In genomic region chr4:152456609-152457008, GRCh38 we compare ENCODE assay signal across 25 cellular contexts.
DNase-seq lines count a peak whose midpoint lies in the region; ATAC-seq and TF ChIP-seq lines count a peak whose summit lies in the region.
"Had no signal": no experiment of that assay in that cellular context is flagged by ENCODE, and none has a peak within 500 bp of the region (broad histone marks: within the 10 kb centered on the region; RNA-seq: fewer than 3 reads in every experiment).

No MANE protein-coding gene starts in this region.

- no peak overlapping the region for H3K4me3 Mint-ChIP-seq in T-helper 17 cell
- no peak overlapping the region for H3K4me3 Mint-ChIP-seq in stimulated activated memory B cell treated with anti-CD40 and anti-IgM and Interleukin-4, amounts not matched to agents 10 μg/mL and 1 μg/mL and 100 μg/mL, for 72 hours
- H3K4me3 Mint-ChIP-seq: CD14-positive monocyte, GM23338 had no signal

- TF ChIP-seq CTCF in mammary epithelial cell (conservative IDR thresholded peaks at IDR 0.05 in 1 of 2, IDR thresholded peaks at IDR 0.05 in 1 of 2; ENCODE audit: extremely low read depth in 1 of 2, insufficient read depth in 1 of 2, low read depth in 1 of 2, low read length in 2 of 2) (no peak), breast epithelium (IDR thresholded peaks at IDR 0.05) (no peak)

- no peaks in the 10 kb centered on the region for H3K36me3 Mint-ChIP-seq in T-helper 17 cell (ENCODE audit: low read depth)
- no peaks in the 10 kb centered on the region for H3K36me3 Mint-ChIP-seq in stimulated activated memory B cell treated with anti-CD40 and anti-IgM and Interleukin-4, amounts not matched to agents 10 μg/mL and 1 μg/mL and 100 μg/mL, for 72 hours

- no TSS peak for BruUV-seq in mammary epithelial cell (replicated peaks; lab: Mats Ljungman, UMichigan)

- H3K27ac ChIP-seq in mammary epithelial cell (ENCODE audit: insufficient read depth, low read depth, low read length) (peak overlapping the region; percentile 2), breast epithelium (no peak overlapping the region)
- H3K27ac ChIP-seq: 22Rv1, HL-60 had no signal

- no peaks in the 10 kb centered on the region for H3K4me1 ChIP-seq in mammary epithelial cell (ENCODE audit: insufficient read depth, low read length)
- H3K4me1 ChIP-seq in breast epithelium: no peaks in the 10 kb centered on the region
- H3K4me1 ChIP-seq: BE2C had no signal

- ATAC-seq in T-helper 17 cell: no peak
- ATAC-seq in stimulated activated memory B cell treated with anti-CD40 and anti-IgM and Interleukin-4, amounts not matched to agents 10 μg/mL and 1 μg/mL and 100 μg/mL, for 72 hours: no peak
- ATAC-seq: GM23338, HCT116 had no signal

- peaks cover 65% of the 10 kb centered on the region for H3K79me2 ChIP-seq in mammary epithelial cell (ENCODE audit: insufficient read depth, low read length)

- peak overlapping the region; percentile 8 for H3K27ac Mint-ChIP-seq in T-helper 17 cell
- H3K27ac Mint-ChIP-seq in stimulated activated memory B cell treated with anti-CD40 and anti-IgM and Interleukin-4, amounts not matched to agents 10 μg/mL and 1 μg/mL and 100 μg/mL, for 72 hours: peak overlapping the region; percentile 3
- H3K27ac Mint-ChIP-seq: GM23338 had no signal

- H3K4me3 ChIP-seq in mammary epithelial cell (replicated peaks in 1 of 3; ENCODE audit: insufficient read depth in 1 of 3, low read depth in 2 of 3, low read length in 3 of 3) (no peak overlapping the region), breast epithelium (no peak overlapping the region)
- H3K4me3 ChIP-seq: GM23338 had no signal

- 50% methylated on average over 2 of the region's 2 CpGs for WGBS in mammary epithelial cell (ENCODE audit: low coverage, missing lambda C conversion rate)

- H2AFZ ChIP-seq in mammary epithelial cell (ENCODE audit: low read depth, low read length): no peak overlapping the region
- H2AFZ ChIP-seq: GM23338 had no signal

- no peak overlapping the region for H3K9ac ChIP-seq in mammary epithelial cell (ENCODE audit: insufficient read depth, low read length)

- no peaks in the 10 kb centered on the region for H3K36me3 ChIP-seq in mammary epithelial cell (ENCODE audit: insufficient read depth, low read length)
- no peaks in the 10 kb centered on the region for H3K36me3 ChIP-seq in breast epithelium
- H3K36me3 ChIP-seq: BE2C had no signal

- peaks cover 34% of the 10 kb centered on the region for H3K4me1 Mint-ChIP-seq in T-helper 17 cell
- peaks cover 51% of the 10 kb centered on the region for H3K4me1 Mint-ChIP-seq in stimulated activated memory B cell treated with anti-CD40 and anti-IgM and Interleukin-4, amounts not matched to agents 10 μg/mL and 1 μg/mL and 100 μg/mL, for 72 hours

- H3K9me3 ChIP-seq in mammary epithelial cell (replicated peaks; ENCODE audit: insufficient read depth, low read length) (no peaks in the 10 kb centered on the region), breast epithelium (no peaks in the 10 kb centered on the region), T-helper 17 cell (ENCODE audit: control insufficient read depth, low read length, poor library complexity, severe bottlenecking) (no peaks in the 10 kb centered on the region)
- H3K9me3 ChIP-seq: BE2C had no signal

- no peaks in the 10 kb centered on the region for H3K27me3 Mint-ChIP-seq in T-helper 17 cell
- no peaks in the 10 kb centered on the region for H3K27me3 Mint-ChIP-seq in stimulated activated memory B cell treated with anti-CD40 and anti-IgM and Interleukin-4, amounts not matched to agents 10 μg/mL and 1 μg/mL and 100 μg/mL, for 72 hours

- intact Hi-C loops in mammary epithelial cell (cut with micrococcal nuclease) (loop anchor here (5.0 kb wide), 1 partner anchor 176 kb away; no protein-coding TSS in a partner anchor), breast epithelium (cut with DNase I; ENCODE audit: low total_unique reads) (no loop called here)

- in situ Hi-C loops in mammary epithelial cell (cut with MboI; ENCODE audit: low sequenced_read_pairs in 2 of 2): no loop called here

- dilution Hi-C loops in mammary epithelial cell (cut with HindIII; ENCODE audit: low sequenced_read_pairs): no loop called here

- no peaks in the 10 kb centered on the region for H3K9me3 Mint-ChIP-seq in stimulated activated memory B cell treated with anti-CD40 and anti-IgM and Interleukin-4, amounts not matched to agents 10 μg/mL and 1 μg/mL and 100 μg/mL, for 72 hours
- H3K9me3 Mint-ChIP-seq: CD14-positive monocyte, GM23338 had no signal

- no peak for TF ChIP-seq POLR2A in breast epithelium (IDR thresholded peaks at IDR 0.05)

- H3K27me3 ChIP-seq in mammary epithelial cell (ENCODE audit: insufficient read depth, low read length) (no peaks in the 10 kb centered on the region), breast epithelium (no peaks in the 10 kb centered on the region)
- H3K27me3 ChIP-seq: BE2C had no signal

- CTCF ChIA-PET in mammary epithelial cell (lab: Charles Lee; ENCODE audit: low non-redundant PET): no interaction called here

- DNase-seq in mammary epithelial cell: peak; percentile 54
- DNase-seq in breast epithelium (ENCODE audit: low spot score in 2 of 2): no peak
- DNase-seq in T-helper 17 cell: no peak
- peak; percentile 28 for DNase-seq in iris pigment epithelial cell (ENCODE audit: low read depth)
- no peak for DNase-seq in NCI-H524 (lab: John Stamatoyannopoulos, UW)
- no peak for DNase-seq in activated naive CD4-positive, alpha-beta T cell treated with anti-CD3 and anti-CD28 coated beads, Interleukin-2, amount 50 U/mL, for 16 hours
- DNase-seq in DMS79 treated with DMSO at 0.1 percent for 48 hours (lab: John Stamatoyannopoulos, UW): no peak
- DNase-seq: BE2C, Calu3, DMS153, Karpas-422, NCI-H1092 treated with DMSO at 0.1 percent for 48 hours, NCI-H1436, NCI-H187, NCI-H2081 treated with DMSO at 0.1 percent for 48 hours, NCI-H2171, NCI-H524 treated with DMSO at 0.1 percent for 48 hours, NCI-H774, SHP77 had no signal

- no peak overlapping the region for H3K4me2 ChIP-seq in mammary epithelial cell (ENCODE audit: insufficient read depth, low read depth, low read length)
- H3K4me2 ChIP-seq: GM23338 had no signal

- peaks cover 4% of the 10 kb centered on the region for H4K20me1 ChIP-seq in mammary epithelial cell (ENCODE audit: insufficient read depth, low read length)

Comparison
In these comparisons a context has a peak if more than half of its experiments do, and no peak if none do; other contexts are left out.
1. DNase-seq: peak in mammary epithelial cell (single experiment) and iris pigment epithelial cell (single experiment); none in breast epithelium (0 of 2), T-helper 17 cell (0 of 3), NCI-H524 (0 of 2), activated naive CD4-positive, alpha-beta T cell treated with anti-CD3 and anti-CD28 coated beads, Interleukin-2, amount 50 U/mL, for 16 hours (single experiment) and DMS79 treated with DMSO at 0.1 percent for 48 hours (single experiment).